In genomic region chr13:36476661-36477060, GRCh38 we compare ENCODE assay signal across 28 cellular contexts. TPM values are rescaled to one million over a fixed set of nuclear protein-coding genes. Genes with fewer than 3 reads are reported as not detected.
DNase-seq lines count a peak whose midpoint lies in the region; ATAC-seq, FAIRE-seq and TF ChIP-seq lines count a peak whose summit lies in the region.
"Had no signal": no experiment of that assay in that cellular context is flagged by ENCODE, and none has a peak within 500 bp of the region (broad histone marks: within the 10 kb centered on the region; RNA-seq: fewer than 3 reads in every experiment).

No MANE protein-coding gene starts in this region.

- H3K4me2 ChIP-seq in astrocyte (ENCODE audit: low read length), result no peak overlapping the region
- H3K4me2 ChIP-seq in trophoblast cell (ENCODE audit: low read length), result no peak overlapping the region
- H3K4me2 ChIP-seq: BLaER1 had no signal

- no peak overlapping the region for H3K27ac Mint-ChIP-seq in astrocyte (ENCODE audit: unreplicated experiment)
- H3K27ac Mint-ChIP-seq: CD14-positive monocyte; CD4-positive, alpha-beta memory T cell; CD4-positive, CD25-positive, alpha-beta regulatory T cell; CD8-positive, alpha-beta memory T cell had no signal

- peaks cover 10% of the 10 kb centered on the region for H3K9me3 Mint-ChIP-seq in astrocyte (ENCODE audit: unreplicated experiment)

- no peak overlapping the region for H2AFZ ChIP-seq in astrocyte (ENCODE audit: low read depth, low read length)
- no peak overlapping the region for H2AFZ ChIP-seq in trophoblast cell (ENCODE audit: insufficient read depth, low read length, poor library complexity)

- no peaks in the 10 kb centered on the region for H3K36me3 ChIP-seq in astrocyte (ENCODE audit: insufficient read depth, low read length)
- H3K36me3 ChIP-seq in trophoblast cell (ENCODE audit: control insufficient read depth in 1 of 2, insufficient read depth in 2 of 2, low read length in 2 of 2), result no peaks in the 10 kb centered on the region
- H3K36me3 ChIP-seq: BE2C, BLaER1 had no signal

- H3K36me3 Mint-ChIP-seq in astrocyte (ENCODE audit: low read depth, unreplicated experiment), result peaks cover 5% of the 10 kb centered on the region
- H3K36me3 Mint-ChIP-seq: CD14-positive monocyte; CD4-positive, alpha-beta memory T cell; CD4-positive, CD25-positive, alpha-beta regulatory T cell; CD8-positive, alpha-beta memory T cell had no signal

- H3K4me1 Mint-ChIP-seq in astrocyte (ENCODE audit: low read depth, unreplicated experiment), result peaks cover 3% of the 10 kb centered on the region
- H3K4me1 Mint-ChIP-seq: CD4-positive, CD25-positive, alpha-beta regulatory T cell; CD8-positive, alpha-beta memory T cell had no signal

- no peak overlapping the region for H4K91ac ChIP-seq in trophoblast cell (ENCODE audit: low read depth, low read length)

- H4K8ac ChIP-seq in trophoblast cell (ENCODE audit: low read depth, low read length), result no peak overlapping the region

- no peak overlapping the region for H3K4me3 ChIP-seq in astrocyte (ENCODE audit: insufficient read depth, low read depth, low read length)
- H3K4me3 ChIP-seq in trophoblast cell (ENCODE audit: low read depth, low read length), result no peak overlapping the region
- H3K4me3 ChIP-seq: BLaER1, GM12878 had no signal

- H3K27ac ChIP-seq in astrocyte (ENCODE audit: low read depth, low read length), result no peak overlapping the region
- no peak overlapping the region for H3K27ac ChIP-seq in trophoblast cell (ENCODE audit: low read depth, low read length)
- H3K27ac ChIP-seq: BLaER1 had no signal

- no CpG with 5 or more reads among the region's 2 CpGs for WGBS in trophoblast cell (ENCODE audit: extremely low coverage, insufficient coverage, insufficient read length)

- H3K27me3 ChIP-seq in astrocyte (ENCODE audit: insufficient read depth, low read length), result no peaks in the 10 kb centered on the region
- no peaks in the 10 kb centered on the region for H3K27me3 ChIP-seq in trophoblast cell (ENCODE audit: insufficient read depth, low read length)
- H3K27me3 ChIP-seq: BE2C, BLaER1 had no signal

- H3K23ac ChIP-seq in trophoblast cell (ENCODE audit: low read length), result no peak overlapping the region

- H3K79me1 ChIP-seq in trophoblast cell (ENCODE audit: low read length), result no peaks in the 10 kb centered on the region

- no peak overlapping the region for H3K4ac ChIP-seq in trophoblast cell (ENCODE audit: low read depth, low read length)

- ATAC-seq in HG02623 (IDR thresholded peaks at IDR 0.05; ENCODE audit: unreplicated experiment) (no peak), GM19452 (IDR thresholded peaks at IDR 0.05; ENCODE audit: unreplicated experiment) (no peak)
- ATAC-seq: GM12878 had no signal

- H3K4me1 ChIP-seq in astrocyte (ENCODE audit: insufficient read depth, low read length), result no peaks in the 10 kb centered on the region
- no peaks in the 10 kb centered on the region for H3K4me1 ChIP-seq in trophoblast cell (ENCODE audit: control insufficient read depth in 1 of 2, insufficient read depth in 2 of 2, low read length in 2 of 2)
- H3K4me1 ChIP-seq: BE2C had no signal

- no peak overlapping the region for H4K12ac ChIP-seq in trophoblast cell (ENCODE audit: low read depth, low read length)

- DNase-seq in amniotic epithelial cell (ENCODE audit: low read depth) (peak; percentile 8), astrocyte (ENCODE audit: low read depth) (peak; percentile 15), trophoblast cell (peak; percentile 25 to 59)
- no peak for DNase-seq in activated naive CD4-positive, alpha-beta T cell treated with Interleukin-2 at 50 U/mL for 16 hours
- DNase-seq: 8988T; ACHN; BE2C; C1 segment of cervical spinal cord; CD4-positive, alpha-beta memory T cell; CD4-positive, CD25-positive, alpha-beta regulatory T cell; CD8-positive, alpha-beta memory T cell; COR-L47; DMS 273 treated with DMSO at 0.1 percent for 48 hours; DMS153; DMS53; DMS79; DND-41; EL; GDM1 had no signal

- no peak overlapping the region for H2BK12ac ChIP-seq in trophoblast cell (ENCODE audit: low read length)

- H2AK5ac ChIP-seq in trophoblast cell (ENCODE audit: low read length), result no peak overlapping the region

- H3K27me3 Mint-ChIP-seq in astrocyte (ENCODE audit: low read depth, unreplicated experiment), result no peaks in the 10 kb centered on the region
- H3K27me3 Mint-ChIP-seq: CD4-positive, alpha-beta memory T cell; CD4-positive, CD25-positive, alpha-beta regulatory T cell; CD8-positive, alpha-beta memory T cell had no signal

- H3K79me2 ChIP-seq in astrocyte (ENCODE audit: insufficient read depth, low read length) (no peaks in the 10 kb centered on the region), trophoblast cell (ENCODE audit: control insufficient read depth, insufficient read depth, low read length, poor library complexity) (no peaks in the 10 kb centered on the region)

- no peak overlapping the region for H2BK5ac ChIP-seq in trophoblast cell (ENCODE audit: low read depth, low read length, poor library complexity)

- H2BK120ac ChIP-seq in trophoblast cell (ENCODE audit: insufficient read depth, low read length, poor library complexity), result no peak overlapping the region

- no peak for FAIRE-seq in astrocyte (lab: Jason Lieb, UNC)
- FAIRE-seq: A204.1, GM12878, GM12892, GM18507 had no signal

- no peak overlapping the region for H3K9ac ChIP-seq in astrocyte (ENCODE audit: low read length)
- H3K9ac ChIP-seq in trophoblast cell (ENCODE audit: low read length), result no peak overlapping the region
- H3K9ac ChIP-seq: BLaER1 had no signal

- no peaks in the 10 kb centered on the region for H4K20me1 ChIP-seq in astrocyte (ENCODE audit: insufficient read depth, low read length)
- H4K20me1 ChIP-seq: BLaER1 had no signal

- H3K4me3 Mint-ChIP-seq in astrocyte (ENCODE audit: unreplicated experiment), result no peak overlapping the region
- H3K4me3 Mint-ChIP-seq: CD14-positive monocyte; CD4-positive, alpha-beta memory T cell; CD4-positive, CD25-positive, alpha-beta regulatory T cell; CD8-positive, alpha-beta memory T cell had no signal

- H3K14ac ChIP-seq in trophoblast cell (ENCODE audit: low read length), result no peak overlapping the region

- no peak for TF ChIP-seq CTCF in astrocyte (IDR thresholded peaks at IDR 0.05; ENCODE audit: insufficient read depth, low read depth, low read length)

- no peak overlapping the region for H3K18ac ChIP-seq in trophoblast cell (ENCODE audit: low read length)

- H3K9me3 ChIP-seq in astrocyte (ENCODE audit: insufficient read depth, low read depth, low read length) (no peaks in the 10 kb centered on the region), trophoblast cell (ENCODE audit: insufficient read depth, low read depth, low read length) (peaks cover 3% of the 10 kb centered on the region)
- H3K9me3 ChIP-seq: BE2C had no signal

RNA-seq across cellular contexts. Expression of gene CCNA1, which starts 44.4 kb away (rescaled TPM):
- 0.70 and 0.91 TPM in 2 replicates for total RNA-seq in astrocyte
- polyA plus RNA-seq in trophoblast cell (2013), result 0.36 and 0.47 TPM in 2 replicates
- total RNA-seq: CD4-positive, alpha-beta memory T cell; CD4-positive, CD25-positive, alpha-beta regulatory T cell; CD8-positive, alpha-beta memory T cell had no signal
- polyA plus RNA-seq: AG04450; CD14-positive monocyte; CD4-positive, alpha-beta memory T cell; CD8-positive, alpha-beta memory T cell had no signal
